14 cellular contexts compared by ENCODE assay signal in genomic region chr3:16332904-16333426, GRCh38.
A peak's percentile ranks its signal among the peaks of the same experiment; 100 is the strongest.
DNase-seq lines count a peak whose midpoint lies in the region; ATAC-seq and TF ChIP-seq lines count a peak whose summit lies in the region.
"Had no signal": no experiment of that assay in that cellular context is flagged by ENCODE, and none has a peak within 500 bp of the region (broad histone marks: within the 10 kb centered on the region; RNA-seq: fewer than 3 reads in every experiment).

No MANE protein-coding gene starts in this region.

- no peak overlapping the region for H3T11ph ChIP-seq in H9 (ENCODE audit: low read length)

- ATAC-seq in CD8-positive, alpha-beta T cell = no peak
- ATAC-seq: HCT116 had no signal

- peaks cover 5% of the 10 kb centered on the region for H3K9me3 ChIP-seq in CD8-positive, alpha-beta T cell (ENCODE audit: low read length)
- H3K9me3 ChIP-seq in H9 (ENCODE audit: control insufficient read depth, low read depth, low read length) = no peaks in the 10 kb centered on the region
- H3K9me3 ChIP-seq: sigmoid colon had no signal

- H3K9ac ChIP-seq in H9 (ENCODE audit: extremely low read depth, insufficient read length, low read length) = no peak overlapping the region

- no peaks in the 10 kb centered on the region for H3K27me3 Mint-ChIP-seq in CD8-positive, alpha-beta T cell (ENCODE audit: low read depth)
- H3K27me3 Mint-ChIP-seq in neural crest cell (ENCODE audit: low read depth) (no peaks in the 10 kb centered on the region), H9 (ENCODE audit: low read depth) (no peaks in the 10 kb centered on the region), Calu3 (ENCODE audit: unreplicated experiment) (no peaks in the 10 kb centered on the region)

- no peak overlapping the region for H2AFZ ChIP-seq in H9 (ENCODE audit: low read length)

- POLR2A ChIA-PET in CD8-positive, alpha-beta T cell (lab: Charles Lee) = interaction anchor here (1.1 to 1.4 kb wide), 2 partner anchors 10 to 19 kb away, joined by 4 read pairs; no protein-coding TSS in a partner anchor

- no peak overlapping the region for H3K4me3 Mint-ChIP-seq in CD8-positive, alpha-beta T cell
- H3K4me3 Mint-ChIP-seq in neural crest cell = no peak overlapping the region
- no peak overlapping the region for H3K4me3 Mint-ChIP-seq in H9
- no peak overlapping the region for H3K4me3 Mint-ChIP-seq in Calu3 (ENCODE audit: low read depth, unreplicated experiment)

- no peaks in the 10 kb centered on the region for H3K27me3 ChIP-seq in CD8-positive, alpha-beta T cell (ENCODE audit: insufficient read depth, low read length)
- H3K27me3 ChIP-seq in H9 (ENCODE audit: insufficient read depth, low read length) = no peaks in the 10 kb centered on the region
- H3K27me3 ChIP-seq: sigmoid colon, tibial nerve had no signal

- no peaks in the 10 kb centered on the region for H3K79me1 ChIP-seq in H9 (ENCODE audit: insufficient read depth, low read depth, low read length, poor library complexity, severe bottlenecking)

- no peak overlapping the region for H3K23ac ChIP-seq in H9 (ENCODE audit: insufficient read length, low read depth, low read length)

- H4K5ac ChIP-seq in H9 (ENCODE audit: insufficient read length, low read depth, low read length) = no peak overlapping the region

- DNase-seq in CD8-positive, alpha-beta T cell = no peak
- DNase-seq in M059J (ENCODE audit: low read depth) (peak; percentile 19), epidermal melanocyte (ENCODE audit: insufficient read length, low spot score) (peak; percentile 50), neural crest cell (ENCODE audit: low read depth, low spot score) (no peak), H9 (no peak), Calu3 (no peak), GDM1 (lab: John Stamatoyannopoulos, UW) (no peak), dermis blood vessel endothelial cell (no peak)
- DNase-seq: DMS153, NCI-H526 treated with DMSO at 0.1 percent for 48 hours, SHP77, sigmoid colon had no signal

- peak overlapping the region; percentile 60 for H3K27ac Mint-ChIP-seq in CD8-positive, alpha-beta T cell
- H3K27ac Mint-ChIP-seq in neural crest cell (ENCODE audit: unreplicated experiment) (peak overlapping the region; percentile 0), H9 (no peak overlapping the region), Calu3 (ENCODE audit: unreplicated experiment) (no peak overlapping the region)

- CTCF ChIA-PET in CD8-positive, alpha-beta T cell (lab: Charles Lee) = interaction anchor here (0.6 to 3.3 kb wide), 5 partner anchors 13 to 198 kb away, joined by 3 to 14 read pairs (median 3); no protein-coding TSS in a partner anchor
- CTCF ChIA-PET in Calu3 (lab: Charles Lee) = no interaction called here

- no peak overlapping the region for H4K91ac ChIP-seq in H9 (ENCODE audit: insufficient read length, low read depth, low read length)

- H2BK5ac ChIP-seq in H9 (ENCODE audit: insufficient read length, low read length) = no peak overlapping the region

- H3K4ac ChIP-seq in H9 (ENCODE audit: low read depth, low read length) = no peak overlapping the region

- no peak overlapping the region for H3K18ac ChIP-seq in H9 (ENCODE audit: insufficient read length, low read depth, low read length)

- H3K36me3 ChIP-seq in CD8-positive, alpha-beta T cell (ENCODE audit: insufficient read depth, low read length) = peaks cover 38% of the 10 kb centered on the region
- H3K36me3 ChIP-seq: sigmoid colon had no signal

- BruUV-seq in Calu3 (replicated peaks; lab: Mats Ljungman, UMichigan) = no TSS peak

- no peak overlapping the region for H4K8ac ChIP-seq in H9 (replicated peaks; ENCODE audit: insufficient read length, low read depth, low read length)

- H3K4me2 ChIP-seq in H9 (ENCODE audit: insufficient read depth, insufficient read length, low read length) = no peak overlapping the region

- peaks cover 11% of the 10 kb centered on the region for H3K9me3 Mint-ChIP-seq in CD8-positive, alpha-beta T cell
- H3K9me3 Mint-ChIP-seq in neural crest cell (peaks cover 11% of the 10 kb centered on the region), H9 (peaks cover 13% of the 10 kb centered on the region in 2 experiments), Calu3 (ENCODE audit: low read depth, unreplicated experiment) (peaks cover 5% of the 10 kb centered on the region)

- no peak for TF ChIP-seq CTCF in CD8-positive, alpha-beta T cell (IDR thresholded peaks at IDR 0.05)
- TF ChIP-seq CTCF in neural crest cell (conservative IDR thresholded peaks at IDR 0.05) = no peak
- no peak for TF ChIP-seq CTCF in H9 (conservative IDR thresholded peaks at IDR 0.05)
- TF ChIP-seq CTCF in Calu3 (IDR thresholded peaks at IDR 0.05; ENCODE audit: unreplicated experiment) = no peak

- intact Hi-C loops in CD8-positive, alpha-beta T cell (cut with DNase I, micrococcal nuclease) = no loop called here
- intact Hi-C loops in Calu3 (cut with micrococcal nuclease; ENCODE audit: unreplicated experiment) = no loop called here

- H3K27ac ChIP-seq in CD8-positive, alpha-beta T cell (ENCODE audit: low read depth, low read length) = no peak overlapping the region
- H3K27ac ChIP-seq in H9 (ENCODE audit: insufficient read length, low read depth, low read length) = no peak overlapping the region
- H3K27ac ChIP-seq: tibial nerve had no signal

- H3K4me1 ChIP-seq in CD8-positive, alpha-beta T cell (ENCODE audit: insufficient read depth, low read length) = peaks cover 17% of the 10 kb centered on the region
- H3K4me1 ChIP-seq in H9 (ENCODE audit: insufficient read depth, low read length) = peaks cover 3% of the 10 kb centered on the region; the same call in 1 of the 2 replicates
- H3K4me1 ChIP-seq: sigmoid colon had no signal

- no peak overlapping the region for H2BK20ac ChIP-seq in H9 (ENCODE audit: low read depth, low read length, poor library complexity, severe bottlenecking)

- H2BK12ac ChIP-seq in H9 (ENCODE audit: insufficient read length, low read depth, low read length) = no peak overlapping the region

- no peak overlapping the region for H2BK15ac ChIP-seq in H9 (ENCODE audit: low read depth, low read length)

- H3K4me1 Mint-ChIP-seq in CD8-positive, alpha-beta T cell (ENCODE audit: low read depth) = peaks cover 52% of the 10 kb centered on the region
- H3K4me1 Mint-ChIP-seq in neural crest cell (peaks cover 41% of the 10 kb centered on the region), H9 (peaks cover 7 to 17% of the 10 kb centered on the region in 2 experiments), Calu3 (ENCODE audit: low read depth, unreplicated experiment) (no peaks in the 10 kb centered on the region)

- WGBS in H9 (ENCODE audit: extremely low coverage, insufficient read length, low lambda C conversion rate) = no CpG with 5 or more reads among the region's 1 CpG

- H4K20me1 ChIP-seq in H9 (ENCODE audit: control insufficient read depth, insufficient read depth, insufficient read length) = no peaks in the 10 kb centered on the region

- no peak overlapping the region for H2BK120ac ChIP-seq in H9 (ENCODE audit: low read depth, low read length, poor library complexity, severe bottlenecking)

- no peak overlapping the region for H3K14ac ChIP-seq in H9 (ENCODE audit: insufficient read depth, low read length)

- peaks cover 85% of the 10 kb centered on the region for H3K36me3 Mint-ChIP-seq in CD8-positive, alpha-beta T cell
- peaks cover 24% of the 10 kb centered on the region for H3K36me3 Mint-ChIP-seq in neural crest cell (ENCODE audit: low read depth)
- H3K36me3 Mint-ChIP-seq in H9 (ENCODE audit: insufficient read depth in 1 of 3, low read depth in 3 of 3) = peaks cover 36 to 54% (median 49%) of the 10 kb centered on the region in 3 experiments
- H3K36me3 Mint-ChIP-seq in Calu3 (ENCODE audit: insufficient read depth, unreplicated experiment) = peaks cover 5% of the 10 kb centered on the region

- no peak overlapping the region for H3K56ac ChIP-seq in H9 (ENCODE audit: insufficient read length, low read depth, low read length)

- no peak overlapping the region for H3K4me3 ChIP-seq in CD8-positive, alpha-beta T cell (ENCODE audit: low read depth, low read length)
- H3K4me3 ChIP-seq: sigmoid colon, tibial nerve had no signal

- H2AK5ac ChIP-seq in H9 (ENCODE audit: insufficient read length, low read length) = no peak overlapping the region

- H3K23me2 ChIP-seq in H9 (ENCODE audit: insufficient read length, low read depth, low read length, poor library complexity, severe bottlenecking) = no peaks in the 10 kb centered on the region

- no peaks in the 10 kb centered on the region for H3K79me2 ChIP-seq in H9 (ENCODE audit: insufficient read depth, low read length)

Comparison
In these comparisons a context has a peak if more than half of its experiments do, and no peak if none do; other contexts are left out.
1. DNase-seq: peak in M059J (single experiment) and epidermal melanocyte (single experiment); none in CD8-positive, alpha-beta T cell (0 of 7), neural crest cell (single experiment), H9 (single experiment), Calu3 (single experiment), GDM1 (single experiment) and dermis blood vessel endothelial cell (single experiment).
2. H3K27ac Mint-ChIP-seq: peak in CD8-positive, alpha-beta T cell (single experiment) and neural crest cell (single experiment); none in H9 (0 of 3) and Calu3 (single experiment).